In the genomic region with DNA sequence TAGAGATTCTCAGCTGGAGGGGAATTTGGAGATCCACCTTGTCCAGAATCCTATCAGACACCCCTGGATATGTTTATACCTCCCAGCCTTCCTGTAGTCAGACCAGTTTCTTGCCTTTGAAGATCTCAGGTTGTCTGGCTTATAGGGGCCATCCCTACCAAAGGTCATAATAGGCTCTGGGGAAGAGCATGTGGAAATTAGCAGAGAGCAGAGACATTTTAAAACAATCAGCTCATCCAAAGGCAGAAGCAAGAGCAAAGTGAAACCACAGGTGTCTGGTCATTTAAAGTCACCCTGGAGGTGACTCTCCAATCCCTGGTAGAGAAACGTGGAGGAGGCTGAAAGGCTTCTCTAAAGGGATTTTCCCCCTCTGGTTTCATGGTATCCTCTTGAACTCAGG, we compare ENCODE assay signal across 6 cellular contexts.
"Had no signal": no experiment of that assay in that cellular context is flagged by ENCODE, and none has a peak within 500 bp of the region (broad histone marks: within the 10 kb centered on the region; RNA-seq: fewer than 3 reads in every experiment).

No MANE protein-coding gene starts in this region.

- H3K27ac ChIP-seq: HL-60 had no signal

- H3K27me3 Mint-ChIP-seq: IgD-negative memory B cell had no signal

- H3K27ac Mint-ChIP-seq: IgD-negative memory B cell had no signal

- ATAC-seq: HepG2, K562 had no signal

- H3K4me3 Mint-ChIP-seq: IgD-negative memory B cell had no signal

- DNase-seq: IMR-90, KBM-7 had no signal

- H3K4me3 ChIP-seq: K562 had no signal

- H3K4me1 Mint-ChIP-seq: IgD-negative memory B cell had no signal
